ENCODE assay signal across 8 cellular contexts in the genomic region with DNA sequence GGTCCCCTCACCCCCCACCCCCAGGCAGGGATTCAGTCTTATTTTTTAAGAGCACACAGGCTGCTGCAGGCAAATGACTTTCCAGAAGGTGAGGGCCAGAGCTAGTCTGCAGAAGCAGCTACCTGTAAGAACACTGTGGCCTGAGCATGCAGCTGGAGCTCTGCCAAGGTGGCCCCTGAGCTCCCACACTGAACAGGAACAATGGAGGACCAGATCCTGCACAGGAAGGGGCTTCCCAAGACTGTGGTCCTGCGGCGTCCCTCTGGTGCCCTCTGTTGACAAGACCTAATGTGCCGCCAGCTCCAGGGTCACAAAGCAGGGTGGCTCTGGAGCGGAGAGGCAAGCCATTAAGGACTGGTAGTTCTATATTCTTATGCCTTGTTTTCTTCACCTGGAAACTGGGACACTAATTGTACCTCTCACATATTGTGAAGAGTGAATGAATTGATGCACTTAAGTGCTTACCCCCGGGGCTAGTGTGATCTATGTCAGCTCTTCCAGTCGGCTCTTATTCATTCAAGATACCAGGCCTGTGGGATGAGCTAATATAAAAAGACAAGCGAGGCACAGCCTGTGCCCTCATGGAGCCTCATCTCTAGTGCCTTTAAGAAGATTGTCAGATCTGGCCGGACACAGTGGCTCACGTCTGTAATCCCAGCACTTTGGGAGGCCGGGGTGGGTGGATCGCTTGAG. TPM values are rescaled to one million over a fixed set of nuclear protein-coding genes. Genes with fewer than 3 reads are reported as not detected.
DNase-seq lines count a peak whose midpoint lies in the region; ATAC-seq and TF ChIP-seq lines count a peak whose summit lies in the region.

No MANE protein-coding gene starts in this region.

- intact Hi-C loops in activated naive CD4-positive, alpha-beta T cell treated with anti-CD3 and anti-CD28 coated beads for 36 hours (cut with micrococcal nuclease), result loop anchor here (1.0 to 2.0 kb wide), 2 partner anchors 165 to 376 kb away; a partner anchor contains a TSS

- H3K9me3 Mint-ChIP-seq in activated naive CD4-positive, alpha-beta T cell treated with anti-CD3 and anti-CD28 coated beads for 36 hours, result no peaks in the 10 kb centered on the region
- no peaks in the 10 kb centered on the region for H3K9me3 Mint-ChIP-seq in glutamatergic neuron (ENCODE audit: unreplicated experiment)

- peak; percentile 70 for DNase-seq in activated naive CD4-positive, alpha-beta T cell treated with anti-CD3 and anti-CD28 coated beads for 36 hours
- no peak for DNase-seq in activated naive CD4-positive, alpha-beta T cell treated with Interleukin-2 at 50 U/mL for 16 hours
- DNase-seq in NCI-H1048 (lab: John Stamatoyannopoulos, UW) (peak; percentile 21), SW480 (ENCODE audit: low spot score) (peak; percentile 43), glutamatergic neuron (peak; percentile 82), retina (peak; percentile 77), cortex of kidney (lab: John Stamatoyannopoulos, UW) (no peak)

- peak; percentile 63 for TF ChIP-seq CTCF in glutamatergic neuron (IDR thresholded peaks at IDR 0.05; ENCODE audit: partially characterized antibody, unreplicated experiment)

- no peak overlapping the region for H3K27ac Mint-ChIP-seq in activated naive CD4-positive, alpha-beta T cell treated with anti-CD3 and anti-CD28 coated beads for 36 hours
- H3K27ac Mint-ChIP-seq in glutamatergic neuron (ENCODE audit: unreplicated experiment), result no peak overlapping the region

- ATAC-seq in HG03442 (IDR thresholded peaks at IDR 0.05; ENCODE audit: unreplicated experiment), result no peak

- H3K4me1 Mint-ChIP-seq in activated naive CD4-positive, alpha-beta T cell treated with anti-CD3 and anti-CD28 coated beads for 36 hours (ENCODE audit: low read depth), result no peaks in the 10 kb centered on the region
- no peaks in the 10 kb centered on the region for H3K4me1 Mint-ChIP-seq in glutamatergic neuron (ENCODE audit: low read depth, unreplicated experiment)

- CTCF ChIA-PET in activated naive CD4-positive, alpha-beta T cell treated with anti-CD3 and anti-CD28 coated beads for 36 hours (lab: Charles Lee), result interaction anchor here (0.6 to 2.3 kb wide), 8 partner anchors 10 to 265 kb away, joined by 3 to 30 read pairs (median 4); no protein-coding TSS in a partner anchor

- no peak overlapping the region for H3K4me3 Mint-ChIP-seq in activated naive CD4-positive, alpha-beta T cell treated with anti-CD3 and anti-CD28 coated beads for 36 hours
- no peak overlapping the region for H3K4me3 Mint-ChIP-seq in glutamatergic neuron (ENCODE audit: unreplicated experiment)

- no peaks in the 10 kb centered on the region for H3K36me3 Mint-ChIP-seq in activated naive CD4-positive, alpha-beta T cell treated with anti-CD3 and anti-CD28 coated beads for 36 hours (ENCODE audit: low read depth)
- H3K36me3 Mint-ChIP-seq in glutamatergic neuron (ENCODE audit: unreplicated experiment), result no peaks in the 10 kb centered on the region

- H3K27me3 Mint-ChIP-seq in activated naive CD4-positive, alpha-beta T cell treated with anti-CD3 and anti-CD28 coated beads for 36 hours (ENCODE audit: low read depth), result peaks cover 48% of the 10 kb centered on the region
- H3K27me3 Mint-ChIP-seq in glutamatergic neuron (ENCODE audit: unreplicated experiment), result no peaks in the 10 kb centered on the region

RNA-seq across cellular contexts. Expression of a gene that starts 8.0 kb away (rescaled TPM):
- total RNA-seq in activated naive CD4-positive, alpha-beta T cell treated with anti-CD3 and anti-CD28 coated beads for 36 hours, result not detected
- 3.1 TPM for total RNA-seq in glutamatergic neuron (ENCODE audit: unreplicated experiment)

RNA-seq across cellular contexts. Expression of a gene that starts 49.9 kb away (rescaled TPM):
- 10 to 100 TPM; 20.2 to 20.8 TPM for total RNA-seq in activated naive CD4-positive, alpha-beta T cell treated with anti-CD3 and anti-CD28 coated beads for 36 hours
- 24.7 TPM for total RNA-seq in glutamatergic neuron (ENCODE audit: unreplicated experiment)

Comparison
In these comparisons a context has a peak if more than half of its experiments do, and no peak if none do; other contexts are left out.
1. DNase-seq: peak in activated naive CD4-positive, alpha-beta T cell treated with anti-CD3 and anti-CD28 coated beads for 36 hours (single experiment), NCI-H1048 (single experiment), SW480 (single experiment), glutamatergic neuron (single experiment) and retina (single experiment); none in activated naive CD4-positive, alpha-beta T cell treated with Interleukin-2 at 50 U/mL for 16 hours (single experiment) and cortex of kidney (single experiment).